ENCODE assay signal across 13 cellular contexts in the genomic region with DNA sequence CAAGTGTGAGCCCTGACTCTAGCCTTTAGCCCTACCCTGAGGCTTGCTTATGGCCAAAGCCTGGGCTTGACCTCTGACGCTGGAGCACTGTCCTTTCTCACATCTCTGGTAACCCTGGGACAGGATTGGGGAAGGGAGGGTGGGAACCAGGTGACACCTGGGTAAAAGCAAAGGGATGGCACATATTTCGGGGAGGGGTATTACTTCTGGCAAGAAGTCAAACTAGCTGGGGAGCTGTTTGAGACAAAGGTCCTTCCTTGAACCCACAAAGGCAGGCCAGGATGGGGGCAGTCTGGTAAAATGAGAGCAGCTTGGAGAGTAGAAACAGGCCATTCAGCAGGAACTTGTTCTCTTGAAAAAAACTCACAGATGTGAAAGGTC. TPM values are rescaled to one million over a fixed set of nuclear protein-coding genes. Genes with fewer than 3 reads are reported as not detected.
DNase-seq lines count a peak whose midpoint lies in the region; ATAC-seq and TF ChIP-seq lines count a peak whose summit lies in the region.
"Had no signal": no experiment of that assay in that cellular context is flagged by ENCODE, and none has a peak within 500 bp of the region (broad histone marks: within the 10 kb centered on the region; RNA-seq: fewer than 3 reads in every experiment).

No MANE protein-coding gene starts in this region.

- no peak overlapping the region for H3K4me2 ChIP-seq in mesenchymal stem cell (ENCODE audit: low read length, poor library complexity, severe bottlenecking)

- no peak overlapping the region for H3K4me3 ChIP-seq in mesenchymal stem cell (ENCODE audit: insufficient read depth in 1 of 2, low read depth in 1 of 2, low read length in 2 of 2)
- no peak overlapping the region for H3K4me3 ChIP-seq in testis

- H2BK15ac ChIP-seq in mesenchymal stem cell (ENCODE audit: low read depth, poor library complexity, severe bottlenecking): peak overlapping the region; percentile 32

- 76% methylated on average over 2 of the region's 2 CpGs for WGBS in mesenchymal stem cell
- 77 to 78% methylated on average over 2 of the region's 2 CpGs for WGBS in testis, 2 donors

- no peak overlapping the region for H2BK120ac ChIP-seq in mesenchymal stem cell (ENCODE audit: low read depth, low read length)

- H3K9ac ChIP-seq in mesenchymal stem cell (ENCODE audit: low read length): no peak overlapping the region

- H3K36me3 Mint-ChIP-seq in T-helper 1 cell treated with Interleukin-12 subunit alpha and Interleukin-12 subunit beta and Interleukin-4 antibody, amounts not matched to agents 30 μg/mL and 1 μg/mL, for 36 hours (ENCODE audit: low read depth): peaks cover 22% of the 10 kb centered on the region
- H3K36me3 Mint-ChIP-seq in activated T-helper 17 cell treated with anti-CD3 and anti-CD28 coated beads, Interleukin-2, amount 50 U/mL, for 72 hours (ENCODE audit: low read depth): peaks cover 29% of the 10 kb centered on the region
- H3K36me3 Mint-ChIP-seq in stimulated activated effector memory CD8-positive, alpha-beta T cell treated with anti-CD3 and anti-CD28 coated beads, Interleukin-12 subunit alpha, Interleukin-12 subunit beta, amount 100 ng/mL, for 72 hours: peaks cover 38% of the 10 kb centered on the region

- TF ChIP-seq POLR2A in testis (IDR thresholded peaks at IDR 0.05): no peak

- peaks cover 54% of the 10 kb centered on the region for H3K4me1 Mint-ChIP-seq in T-helper 1 cell treated with Interleukin-12 subunit alpha and Interleukin-12 subunit beta and Interleukin-4 antibody, amounts not matched to agents 30 μg/mL and 1 μg/mL, for 36 hours (ENCODE audit: low read depth)
- peaks cover 17% of the 10 kb centered on the region for H3K4me1 Mint-ChIP-seq in activated T-helper 17 cell treated with anti-CD3 and anti-CD28 coated beads, Interleukin-2, amount 50 U/mL, for 72 hours
- peaks cover 85% of the 10 kb centered on the region for H3K4me1 Mint-ChIP-seq in stimulated activated effector memory CD8-positive, alpha-beta T cell treated with anti-CD3 and anti-CD28 coated beads, Interleukin-12 subunit alpha, Interleukin-12 subunit beta, amount 100 ng/mL, for 72 hours
- peaks cover 58% of the 10 kb centered on the region for H3K4me1 Mint-ChIP-seq in stimulated activated naive CD8-positive, alpha-beta T cell treated with anti-CD3 and anti-CD28 coated beads, Interleukin-15, amount 100 ng/mL, for 72 hours

- no peak overlapping the region for H3K23ac ChIP-seq in mesenchymal stem cell (ENCODE audit: low read length in 2 of 2)

- H3K27ac ChIP-seq in mesenchymal stem cell (ENCODE audit: low read length, poor library complexity, severe bottlenecking) (no peak overlapping the region), testis (no peak overlapping the region)
- H3K27ac ChIP-seq: 22Rv1 had no signal

- H3K9me3 ChIP-seq in mesenchymal stem cell (ENCODE audit: control insufficient read depth, low read length) (no peaks in the 10 kb centered on the region), testis (no peaks in the 10 kb centered on the region)

- H3K4me1 ChIP-seq in mesenchymal stem cell (ENCODE audit: control insufficient read depth, insufficient read depth, low read depth, low read length) (peaks cover 42% of the 10 kb centered on the region), testis (peaks cover 28% of the 10 kb centered on the region)

- H3K14ac ChIP-seq in mesenchymal stem cell (ENCODE audit: low read length in 2 of 2): no peak overlapping the region

- no peak for TF ChIP-seq CTCF in testis (IDR thresholded peaks at IDR 0.05)

- H2BK12ac ChIP-seq in mesenchymal stem cell (ENCODE audit: low read length in 2 of 2): peak overlapping the region in 1 of 2 experiments; percentile 9

- no peak overlapping the region for H3K4ac ChIP-seq in mesenchymal stem cell (ENCODE audit: low read depth in 1 of 2, low read length in 2 of 2)

- no peaks in the 10 kb centered on the region for H3K27me3 Mint-ChIP-seq in T-helper 1 cell treated with Interleukin-12 subunit alpha and Interleukin-12 subunit beta and Interleukin-4 antibody, amounts not matched to agents 30 μg/mL and 1 μg/mL, for 36 hours (ENCODE audit: low read depth)
- no peaks in the 10 kb centered on the region for H3K27me3 Mint-ChIP-seq in activated T-helper 17 cell treated with anti-CD3 and anti-CD28 coated beads, Interleukin-2, amount 50 U/mL, for 72 hours
- no peaks in the 10 kb centered on the region for H3K27me3 Mint-ChIP-seq in stimulated activated naive CD8-positive, alpha-beta T cell treated with anti-CD3 and anti-CD28 coated beads, Interleukin-15, amount 100 ng/mL, for 72 hours

- ATAC-seq in activated T-helper 17 cell treated with anti-CD3 and anti-CD28 coated beads, Interleukin-2, amount 50 U/mL, for 72 hours (replicated peaks): no peak
- ATAC-seq in stimulated activated effector memory CD8-positive, alpha-beta T cell treated with anti-CD3 and anti-CD28 coated beads, Interleukin-12 subunit alpha, Interleukin-12 subunit beta, amount 100 ng/mL, for 72 hours: no peak
- ATAC-seq in stimulated activated naive CD8-positive, alpha-beta T cell treated with anti-CD3 and anti-CD28 coated beads, Interleukin-15, amount 100 ng/mL, for 72 hours: no peak

- no peak overlapping the region for H2AFZ ChIP-seq in mesenchymal stem cell (ENCODE audit: low read depth, low read length)

- peaks cover 31% of the 10 kb centered on the region for H3K79me1 ChIP-seq in mesenchymal stem cell (replicated peaks; ENCODE audit: low read length, poor library complexity, severe bottlenecking)

- peaks cover 13 to 17% of the 10 kb centered on the region in 2 experiments for H3K36me3 ChIP-seq in mesenchymal stem cell (ENCODE audit: control insufficient read depth in 1 of 2, insufficient read depth in 2 of 2, low read depth in 1 of 2, low read length in 2 of 2)
- H3K36me3 ChIP-seq in testis (ENCODE audit: low read depth, missing control alignments): no peaks in the 10 kb centered on the region

- no peak overlapping the region for H3K18ac ChIP-seq in mesenchymal stem cell (ENCODE audit: low read depth in 1 of 2, low read length in 2 of 2)

- no peak for DNase-seq in T-helper 1 cell
- no peak for DNase-seq in mesenchymal stem cell
- DNase-seq in stimulated activated effector memory CD8-positive, alpha-beta T cell treated with anti-CD3 and anti-CD28 coated beads, Interleukin-12 subunit alpha, Interleukin-12 subunit beta, amount 100 ng/mL, for 72 hours (ENCODE audit: low spot score in 2 of 2): no peak
- no peak for DNase-seq in stimulated activated naive CD8-positive, alpha-beta T cell treated with anti-CD3 and anti-CD28 coated beads, Interleukin-15, amount 100 ng/mL, for 72 hours
- no peak for DNase-seq in midbrain (lab: John Stamatoyannopoulos, UW)
- no peak for DNase-seq in testis
- DNase-seq: DMS153; H9; stimulated activated CD4-positive, alpha-beta T cell treated with anti-CD3 and anti-CD28 coated beads, Interleukin-1b, Interleukin-23, amount 100 ng/mL, for 48 hours had no signal

- H4K91ac ChIP-seq in mesenchymal stem cell (ENCODE audit: low read length): no peak overlapping the region

- peak overlapping the region; percentile 27 for H4K8ac ChIP-seq in mesenchymal stem cell (ENCODE audit: low read length)

- H3K27me3 ChIP-seq in mesenchymal stem cell (ENCODE audit: control insufficient read depth in 1 of 2, insufficient read depth in 1 of 2, low read length in 2 of 2) (peaks cover 0 to 9% of the 10 kb centered on the region in 2 experiments), testis (no peaks in the 10 kb centered on the region)

- intact Hi-C loops in testis (cut with DNase I; ENCODE audit: low total_unique reads): no loop called here

- no peaks in the 10 kb centered on the region for H3K9me3 Mint-ChIP-seq in T-helper 1 cell treated with Interleukin-12 subunit alpha and Interleukin-12 subunit beta and Interleukin-4 antibody, amounts not matched to agents 30 μg/mL and 1 μg/mL, for 36 hours
- no peaks in the 10 kb centered on the region for H3K9me3 Mint-ChIP-seq in activated T-helper 17 cell treated with anti-CD3 and anti-CD28 coated beads, Interleukin-2, amount 50 U/mL, for 72 hours
- no peaks in the 10 kb centered on the region for H3K9me3 Mint-ChIP-seq in stimulated activated effector memory CD8-positive, alpha-beta T cell treated with anti-CD3 and anti-CD28 coated beads, Interleukin-12 subunit alpha, Interleukin-12 subunit beta, amount 100 ng/mL, for 72 hours
- no peaks in the 10 kb centered on the region for H3K9me3 Mint-ChIP-seq in stimulated activated naive CD8-positive, alpha-beta T cell treated with anti-CD3 and anti-CD28 coated beads, Interleukin-15, amount 100 ng/mL, for 72 hours
- H3K9me3 Mint-ChIP-seq: H9 had no signal

- H2AK5ac ChIP-seq in mesenchymal stem cell (ENCODE audit: low read length, severe bottlenecking): peak overlapping the region; percentile 16

- H2BK5ac ChIP-seq in mesenchymal stem cell (ENCODE audit: low read depth, low read length, poor library complexity, severe bottlenecking): no peak overlapping the region

- peak overlapping the region; percentile 15 for H3K27ac Mint-ChIP-seq in T-helper 1 cell treated with Interleukin-12 subunit alpha and Interleukin-12 subunit beta and Interleukin-4 antibody, amounts not matched to agents 30 μg/mL and 1 μg/mL, for 36 hours
- peak overlapping the region; percentile 92 for H3K27ac Mint-ChIP-seq in activated T-helper 17 cell treated with anti-CD3 and anti-CD28 coated beads, Interleukin-2, amount 50 U/mL, for 72 hours
- peak overlapping the region; percentile 94 for H3K27ac Mint-ChIP-seq in stimulated activated effector memory CD8-positive, alpha-beta T cell treated with anti-CD3 and anti-CD28 coated beads, Interleukin-12 subunit alpha, Interleukin-12 subunit beta, amount 100 ng/mL, for 72 hours
- H3K27ac Mint-ChIP-seq in stimulated activated naive CD8-positive, alpha-beta T cell treated with anti-CD3 and anti-CD28 coated beads, Interleukin-15, amount 100 ng/mL, for 72 hours: no peak overlapping the region
- H3K27ac Mint-ChIP-seq: H9 had no signal

- H3K4me3 Mint-ChIP-seq in T-helper 1 cell treated with Interleukin-12 subunit alpha and Interleukin-12 subunit beta and Interleukin-4 antibody, amounts not matched to agents 30 μg/mL and 1 μg/mL, for 36 hours: peak overlapping the region; percentile 93
- peak overlapping the region; percentile 93 for H3K4me3 Mint-ChIP-seq in activated T-helper 17 cell treated with anti-CD3 and anti-CD28 coated beads, Interleukin-2, amount 50 U/mL, for 72 hours
- peak overlapping the region; percentile 90 for H3K4me3 Mint-ChIP-seq in stimulated activated effector memory CD8-positive, alpha-beta T cell treated with anti-CD3 and anti-CD28 coated beads, Interleukin-12 subunit alpha, Interleukin-12 subunit beta, amount 100 ng/mL, for 72 hours
- H3K4me3 Mint-ChIP-seq in stimulated activated naive CD8-positive, alpha-beta T cell treated with anti-CD3 and anti-CD28 coated beads, Interleukin-15, amount 100 ng/mL, for 72 hours: peak overlapping the region in 1 of 2 donors; percentile 95

RNA-seq across cellular contexts. Expression of a gene that starts 2.0 kb away (rescaled TPM):
- total RNA-seq in activated T-helper 17 cell treated with anti-CD3 and anti-CD28 coated beads, Interleukin-2, amount 50 U/mL, for 72 hours: 10 to 100 TPM; 13.7 to 20.9 TPM
- 5.6 TPM for polyA plus RNA-seq in mesenchymal stem cell (2013, experiment 1 of 2)
- 5.8 TPM for polyA plus RNA-seq in mesenchymal stem cell (2013, experiment 2 of 2)
- total RNA-seq in testis: 10 to 100 TPM in 1 of 2 donors, 1 to 10 TPM in 1; 8.3 to 16.0 TPM
- 13.2 TPM for polyA plus RNA-seq in testis (ENCODE audit: insufficient read depth, low read depth, low replicate concordance)

RNA-seq across cellular contexts. Expression of a gene that starts 10.5 kb away (rescaled TPM):
- 10 to 100 TPM; 59.2 to 83.7 TPM for total RNA-seq in activated T-helper 17 cell treated with anti-CD3 and anti-CD28 coated beads, Interleukin-2, amount 50 U/mL, for 72 hours
- 25.8 TPM for polyA plus RNA-seq in mesenchymal stem cell (2013, experiment 1 of 2)
- 27.8 TPM for polyA plus RNA-seq in mesenchymal stem cell (2013, experiment 2 of 2)
- 10 to 100 TPM; 54.6 to 55.7 TPM for total RNA-seq in testis
- polyA plus RNA-seq in testis (ENCODE audit: insufficient read depth, low read depth, low replicate concordance): 30.7 TPM

RNA-seq across cellular contexts. Expression of a gene that starts 53.6 kb away (rescaled TPM):
- total RNA-seq in activated T-helper 17 cell treated with anti-CD3 and anti-CD28 coated beads, Interleukin-2, amount 50 U/mL, for 72 hours: 10 to 100 TPM; 33.4 to 42.6 TPM
- polyA plus RNA-seq in mesenchymal stem cell (2013, experiment 1 of 2): 27.3 TPM
- polyA plus RNA-seq in mesenchymal stem cell (2013, experiment 2 of 2): 27.5 TPM
- total RNA-seq in testis: 10 to 100 TPM; 76.7 to 98.9 TPM
- polyA plus RNA-seq in testis (ENCODE audit: insufficient read depth, low read depth, low replicate concordance): 85.9 TPM

RNA-seq across cellular contexts. Expression of a gene that starts 57.1 kb away (rescaled TPM):
- under 1 TPM in 1 of 2 donors, not detected in 1; 0.26 TPM for total RNA-seq in activated T-helper 17 cell treated with anti-CD3 and anti-CD28 coated beads, Interleukin-2, amount 50 U/mL, for 72 hours
- polyA plus RNA-seq in mesenchymal stem cell (2013, experiment 1 of 2): not detected
- polyA plus RNA-seq in mesenchymal stem cell (2013, experiment 2 of 2): not detected
- total RNA-seq in testis: 100 to 1,000 TPM; 150 to 362 TPM
- 432 TPM for polyA plus RNA-seq in testis (ENCODE audit: insufficient read depth, low read depth, low replicate concordance)
- total RNA-seq: H9, myocyte had no signal

Comparison
In these comparisons a context has a peak if more than half of its experiments do, and no peak if none do; other contexts are left out.
1. H3K27ac Mint-ChIP-seq: peak in T-helper 1 cell treated with Interleukin-12 subunit alpha and Interleukin-12 subunit beta and Interleukin-4 antibody, amounts not matched to agents 30 μg/mL and 1 μg/mL, for 36 hours (single experiment), activated T-helper 17 cell treated with anti-CD3 and anti-CD28 coated beads, Interleukin-2, amount 50 U/mL, for 72 hours (single experiment) and stimulated activated effector memory CD8-positive, alpha-beta T cell treated with anti-CD3 and anti-CD28 coated beads, Interleukin-12 subunit alpha, Interleukin-12 subunit beta, amount 100 ng/mL, for 72 hours (single experiment); none in stimulated activated naive CD8-positive, alpha-beta T cell treated with anti-CD3 and anti-CD28 coated beads, Interleukin-15, amount 100 ng/mL, for 72 hours (0 of 2).